Comparison of ENCODE assay signal across 8 cellular contexts in genomic region chr6:26088344-26088743, GRCh38. TPM values are rescaled to one million over a fixed set of nuclear protein-coding genes. Genes with fewer than 3 reads are reported as not detected.
DNase-seq lines count a peak whose midpoint lies in the region; ATAC-seq and TF ChIP-seq lines count a peak whose summit lies in the region.

No MANE protein-coding gene starts in this region.

- H4K20me1 ChIP-seq in GM23338 (replicated peaks; ENCODE audit: insufficient read depth) (no peaks in the 10 kb centered on the region), PC-3 (ENCODE audit: low read length) (no peaks in the 10 kb centered on the region)

- H3K27ac ChIP-seq in GM23338 (ENCODE audit: low read depth) (no peak overlapping the region), right cardiac atrium (ENCODE audit: low read length) (peak overlapping the region; percentile 77), spleen (peak overlapping the region; percentile 84 to 96 (median 92)), PC-3 (ENCODE audit: low read length) (no peak overlapping the region)

- H3K4me3 Mint-ChIP-seq in GM23338, result peak overlapping the region; percentile 82
- peak overlapping the region; percentile 86 for H3K4me3 Mint-ChIP-seq in activated naive CD8-positive, alpha-beta T cell treated with anti-CD3 and anti-CD28 coated beads, Interleukin-2, amount 10 ng/mL, durations not matched to agents 7 days and 5 days

- H3F3A ChIP-seq in GM23338 (replicated peaks; ENCODE audit: low read depth) (no peaks in the 10 kb centered on the region), PC-3 (ENCODE audit: low read length, unreplicated experiment) (no peaks in the 10 kb centered on the region)

- no peaks in the 10 kb centered on the region; the same call in 2 of the 3 replicates for H3K9me3 Mint-ChIP-seq in GM23338
- H3K9me3 Mint-ChIP-seq in activated naive CD8-positive, alpha-beta T cell treated with anti-CD3 and anti-CD28 coated beads, Interleukin-2, amount 10 ng/mL, durations not matched to agents 7 days and 5 days, result no peaks in the 10 kb centered on the region

- H3K9ac ChIP-seq in PC-3 (ENCODE audit: low read length), result no peak overlapping the region

- H3K4me1 Mint-ChIP-seq in GM23338, result peaks cover 22% of the 10 kb centered on the region
- H3K4me1 Mint-ChIP-seq in activated naive CD8-positive, alpha-beta T cell treated with anti-CD3 and anti-CD28 coated beads, Interleukin-2, amount 10 ng/mL, durations not matched to agents 7 days and 5 days, result peaks cover 52% of the 10 kb centered on the region

- peaks cover 5% of the 10 kb centered on the region for H3K9me2 ChIP-seq in GM23338 (ENCODE audit: insufficient read depth)
- H3K9me2 ChIP-seq in PC-3 (replicated peaks; ENCODE audit: low read length), result no peaks in the 10 kb centered on the region

- H3K79me2 ChIP-seq in GM23338 (replicated peaks; ENCODE audit: insufficient read depth), result no peaks in the 10 kb centered on the region
- no peaks in the 10 kb centered on the region for H3K79me2 ChIP-seq in PC-3 (ENCODE audit: low read length)

- H3K4me1 ChIP-seq in GM23338 (ENCODE audit: insufficient read depth), result no peaks in the 10 kb centered on the region; the same call in 1 of the 2 replicates
- H3K4me1 ChIP-seq in right cardiac atrium (ENCODE audit: control insufficient read depth, insufficient read depth, low read length), result peaks cover 2% of the 10 kb centered on the region
- peaks cover 16 to 52% (median 31%) of the 10 kb centered on the region in 6 donors for H3K4me1 ChIP-seq in spleen
- no peaks in the 10 kb centered on the region for H3K4me1 ChIP-seq in PC-3 (ENCODE audit: insufficient read depth, low read length)

- POLR2A ChIA-PET in activated naive CD8-positive, alpha-beta T cell treated with anti-CD3 and anti-CD28 coated beads, Interleukin-2, amount 10 ng/mL, durations not matched to agents 7 days and 5 days (lab: Charles Lee), result interaction anchor here (0.6 to 3.2 kb wide), 10 partner anchors 15 to 117 kb away, joined by 3 to 37 read pairs (median 6); a partner anchor contains a TSS
- POLR2A ChIA-PET in PC-3 (lab: Charles Lee; ENCODE audit: unreplicated experiment), result no interaction called here

- H2AFZ ChIP-seq in GM23338, result no peak overlapping the region
- H2AFZ ChIP-seq in PC-3 (ENCODE audit: low read length), result no peak overlapping the region

- no peak for DNase-seq in GM23338 (ENCODE audit: low spot score)
- DNase-seq in activated naive CD8-positive, alpha-beta T cell treated with anti-CD3 and anti-CD28 coated beads, Interleukin-2, amount 10 ng/mL, durations not matched to agents 7 days and 5 days, result no peak
- DNase-seq in right cardiac atrium, result peak in 1 of 3 donors; percentile 75
- DNase-seq in spleen, result no peak
- DNase-seq in NCI-H1694 (lab: John Stamatoyannopoulos, UW), result no peak
- no peak for DNase-seq in PC-3

- ATAC-seq in GM23338 (no peak), right cardiac atrium (peak; percentile 63 to 77), GM19452 (IDR thresholded peaks at IDR 0.05; ENCODE audit: unreplicated experiment) (no peak), PC-3 (no peak), HG03196 (IDR thresholded peaks at IDR 0.05; ENCODE audit: unreplicated experiment) (no peak)
- ATAC-seq in activated naive CD8-positive, alpha-beta T cell treated with anti-CD3 and anti-CD28 coated beads, Interleukin-2, amount 10 ng/mL, durations not matched to agents 7 days and 5 days (ENCODE audit: low read depth), result no peak

- H3K4me3 ChIP-seq in GM23338, result peak overlapping the region; percentile 62
- peak overlapping the region; percentile 89 for H3K4me3 ChIP-seq in right cardiac atrium (ENCODE audit: low read length)
- peak overlapping the region in 5 of 8 donors; percentile 37 to 73 (median 55) for H3K4me3 ChIP-seq in spleen
- H3K4me3 ChIP-seq in PC-3 (ENCODE audit: low read length), result no peak overlapping the region

- no peaks in the 10 kb centered on the region for H3K36me3 ChIP-seq in GM23338 (ENCODE audit: insufficient read depth)
- H3K36me3 ChIP-seq in spleen, result peaks cover 0 to 3% (median 0%) of the 10 kb centered on the region in 6 donors
- no peaks in the 10 kb centered on the region for H3K36me3 ChIP-seq in PC-3 (ENCODE audit: low read depth, low read length)

- WGBS in right cardiac atrium, result 39% methylated on average over 5 of the region's 5 CpGs
- WGBS in spleen, 5 donors, result 57 to 91% (median 70%) methylated on average over 5 of the region's 5 CpGs

- no peak for TF ChIP-seq CTCF in GM23338 (conservative IDR thresholded peaks at IDR 0.05; ENCODE audit: low read depth in 2 of 2)
- no peak for TF ChIP-seq CTCF in spleen (IDR thresholded peaks at IDR 0.05 in 8 of 11, conservative IDR thresholded peaks at IDR 0.05 in 3 of 11)
- no peak for TF ChIP-seq CTCF in PC-3 (conservative IDR thresholded peaks at IDR 0.05; ENCODE audit: low read depth, low read length)

- TF ChIP-seq POLR2A in spleen (IDR thresholded peaks at IDR 0.05), result no peak

- H3K27me3 Mint-ChIP-seq in GM23338 (ENCODE audit: insufficient read depth, low read depth, poor library complexity), result peaks cover 7% of the 10 kb centered on the region
- no peaks in the 10 kb centered on the region for H3K27me3 Mint-ChIP-seq in activated naive CD8-positive, alpha-beta T cell treated with anti-CD3 and anti-CD28 coated beads, Interleukin-2, amount 10 ng/mL, durations not matched to agents 7 days and 5 days

- no TSS peak for BruUV-seq in PC-3 (replicated peaks; lab: Mats Ljungman, UMichigan)

- no peaks in the 10 kb centered on the region; the same call in 2 of the 3 replicates for H3K36me3 Mint-ChIP-seq in GM23338 (ENCODE audit: low read depth)
- H3K36me3 Mint-ChIP-seq in activated naive CD8-positive, alpha-beta T cell treated with anti-CD3 and anti-CD28 coated beads, Interleukin-2, amount 10 ng/mL, durations not matched to agents 7 days and 5 days, result peaks cover 14% of the 10 kb centered on the region

- H3K4me2 ChIP-seq in GM23338 (peak overlapping the region; percentile 82), PC-3 (ENCODE audit: low read length) (no peak overlapping the region)

- no peak overlapping the region; the same call in 1 of the 2 replicates for H3K27ac Mint-ChIP-seq in GM23338
- peak overlapping the region; percentile 81 for H3K27ac Mint-ChIP-seq in activated naive CD8-positive, alpha-beta T cell treated with anti-CD3 and anti-CD28 coated beads, Interleukin-2, amount 10 ng/mL, durations not matched to agents 7 days and 5 days

- no peaks in the 10 kb centered on the region for H3K9me3 ChIP-seq in right cardiac atrium (ENCODE audit: control insufficient read depth, low read length)
- H3K9me3 ChIP-seq in spleen, result no peaks in the 10 kb centered on the region
- H3K9me3 ChIP-seq in PC-3 (ENCODE audit: low read length), result no peaks in the 10 kb centered on the region

- CTCF ChIA-PET in PC-3 (lab: Charles Lee), result no interaction called here

- intact Hi-C loops in right cardiac atrium (cut with DNase I) (no loop called here), spleen (cut with DNase I; ENCODE audit: low total_unique reads) (no loop called here), PC-3 (cut with micrococcal nuclease) (no loop called here)

- H3K27me3 ChIP-seq in GM23338 (ENCODE audit: insufficient read depth), result no peaks in the 10 kb centered on the region
- H3K27me3 ChIP-seq in right cardiac atrium (ENCODE audit: control insufficient read depth, insufficient read depth), result no peaks in the 10 kb centered on the region
- no peaks in the 10 kb centered on the region for H3K27me3 ChIP-seq in spleen (replicated peaks in 1 of 7)
- H3K27me3 ChIP-seq in PC-3 (ENCODE audit: low read length), result no peaks in the 10 kb centered on the region

RNA-seq across cellular contexts. Expression of gene HFE, which starts 1.1 kb away (rescaled TPM):
- 0.63 and 0.78 TPM in 2 replicates for total RNA-seq in GM23338 (2014; rRNA removed; shearing (Covaris generic))
- polyA plus RNA-seq in GM23338 (2016; fragmentation: Nextera tagmentation; extraction: Ambion mirVana) (0.38 and 0.53 TPM in 2 replicates), right cardiac atrium (5.3 TPM), spleen (1 to 10 TPM; 2.4 to 3.5 (median 2.8) TPM)
- total RNA-seq in activated naive CD8-positive, alpha-beta T cell treated with anti-CD3 and anti-CD28 coated beads, Interleukin-2, amount 10 ng/mL, durations not matched to agents 7 days and 5 days, result 1 to 10 TPM; 5.0 to 7.2 TPM
- total RNA-seq in right cardiac atrium (10 to 100 TPM in 1 of 4 donors, 1 to 10 TPM in 3; 4.3 to 13.2 (median 8.4) TPM), spleen (10 to 100 TPM; 12.4 to 30.3 (median 19.0) TPM), PC-3 (2014; rRNA removed) (not detected in 2 replicates)

Comparison
In these comparisons a context has a peak if more than half of its experiments do, and no peak if none do; other contexts are left out.
1. ATAC-seq: peak in right cardiac atrium (2 of 2); none in GM23338 (single experiment), activated naive CD8-positive, alpha-beta T cell treated with anti-CD3 and anti-CD28 coated beads, Interleukin-2, amount 10 ng/mL, durations not matched to agents 7 days and 5 days (single experiment), GM19452 (single experiment), PC-3 (single experiment) and HG03196 (single experiment).
2. H3K27ac ChIP-seq: peak in right cardiac atrium (single experiment) and spleen (8 of 8); none in GM23338 (single experiment) and PC-3 (single experiment).